Comparison of ENCODE assay signal across 1 cellular context in the genomic region with DNA sequence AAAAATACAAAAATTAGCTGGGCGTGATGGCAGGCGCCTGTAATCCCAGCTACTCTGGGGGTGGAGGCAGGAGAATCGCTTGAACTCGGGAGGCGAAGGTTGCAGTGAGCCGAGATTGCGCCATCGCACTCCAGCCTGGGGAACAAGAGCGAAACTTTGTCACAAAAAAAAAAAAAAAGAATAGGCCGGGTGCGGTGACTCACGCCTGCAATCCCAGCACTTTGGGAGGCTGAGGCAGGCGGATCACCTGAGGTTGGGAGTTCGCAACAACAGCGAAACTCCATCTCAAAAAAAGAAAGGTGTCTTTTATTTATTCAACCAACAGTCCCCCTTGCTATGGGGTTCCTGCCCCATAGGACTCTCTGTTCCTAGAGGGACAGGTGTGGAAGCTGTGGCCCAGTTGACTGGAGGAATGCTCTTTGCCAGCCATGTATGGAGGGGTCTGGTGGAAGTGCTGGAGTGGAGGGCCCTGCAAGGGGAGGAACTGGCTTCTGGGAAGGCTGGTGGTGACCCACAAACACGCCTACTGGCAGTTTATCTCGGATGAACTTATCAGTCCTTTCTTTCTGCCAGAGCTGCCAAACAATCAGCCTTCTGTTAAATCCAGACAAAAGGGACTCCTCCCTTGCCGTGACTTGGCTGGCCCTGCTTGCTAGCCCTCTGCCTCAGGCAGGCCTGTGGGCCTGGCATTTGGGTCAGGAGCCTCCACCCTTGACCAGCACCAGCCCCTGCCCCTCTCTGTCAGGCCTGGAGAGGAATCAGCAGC.
TF ChIP-seq lines count a peak whose summit lies in the region.

No MANE protein-coding gene starts in this region.

TF ChIP-seq in HepG2, 621 proteins besides CTCF, POLR2A, EP300 and RAD21 (continued from another document and continues in another):
- TF ChIP-seq, protein P1, sequence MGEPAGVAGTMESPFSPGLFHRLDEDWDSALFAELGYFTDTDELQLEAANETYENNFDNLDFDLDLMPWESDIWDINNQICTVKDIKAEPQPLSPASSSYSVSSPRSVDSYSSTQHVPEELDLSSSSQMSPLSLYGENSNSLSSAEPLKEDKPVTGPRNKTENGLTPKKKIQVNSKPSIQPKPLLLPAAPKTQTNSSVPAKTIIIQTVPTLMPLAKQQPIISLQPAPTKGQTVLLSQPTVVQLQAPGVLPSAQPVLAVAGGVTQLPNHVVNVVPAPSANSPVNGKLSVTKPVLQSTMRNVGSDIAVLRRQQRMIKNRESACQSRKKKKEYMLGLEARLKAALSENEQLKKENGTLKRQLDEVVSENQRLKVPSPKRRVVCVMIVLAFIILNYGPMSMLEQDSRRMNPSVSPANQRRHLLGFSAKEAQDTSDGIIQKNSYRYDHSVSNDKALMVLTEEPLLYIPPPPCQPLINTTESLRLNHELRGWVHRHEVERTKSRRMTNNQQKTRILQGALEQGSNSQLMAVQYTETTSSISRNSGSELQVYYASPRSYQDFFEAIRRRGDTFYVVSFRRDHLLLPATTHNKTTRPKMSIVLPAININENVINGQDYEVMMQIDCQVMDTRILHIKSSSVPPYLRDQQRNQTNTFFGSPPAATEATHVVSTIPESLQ (CRISPR knock-in tag; conservative IDR thresholded peaks at IDR 0.05) = no peak
- no peak for TF ChIP-seq RNF2 (conservative IDR thresholded peaks at IDR 0.05; ENCODE audit: low read depth)
- no peak for TF ChIP-seq KDM4B (CRISPR knock-in tag; IDR thresholded peaks at IDR 0.05)
- TF ChIP-seq, protein P2, sequence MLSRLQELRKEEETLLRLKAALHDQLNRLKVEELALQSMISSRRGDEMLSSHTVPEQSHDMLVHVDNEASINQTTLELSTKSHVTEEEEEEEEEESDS (CRISPR knock-in tag; IDR thresholded peaks at IDR 0.05; ENCODE audit: borderline replicate concordance) = no peak
- TF ChIP-seq ZNF431 (CRISPR knock-in tag; IDR thresholded peaks at IDR 0.05; ENCODE audit: borderline replicate concordance, low read depth) = no peak
- TF ChIP-seq PPARG (CRISPR knock-in tag; conservative IDR thresholded peaks at IDR 0.05) = no peak
- TF ChIP-seq, protein P3, sequence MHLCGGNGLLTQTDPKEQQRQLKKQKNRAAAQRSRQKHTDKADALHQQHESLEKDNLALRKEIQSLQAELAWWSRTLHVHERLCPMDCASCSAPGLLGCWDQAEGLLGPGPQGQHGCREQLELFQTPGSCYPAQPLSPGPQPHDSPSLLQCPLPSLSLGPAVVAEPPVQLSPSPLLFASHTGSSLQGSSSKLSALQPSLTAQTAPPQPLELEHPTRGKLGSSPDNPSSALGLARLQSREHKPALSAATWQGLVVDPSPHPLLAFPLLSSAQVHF (CRISPR knock-in tag; IDR thresholded peaks at IDR 0.05) = no peak
- no peak for TF ChIP-seq ZNF446 (CRISPR knock-in tag; IDR thresholded peaks at IDR 0.05)
- TF ChIP-seq NRL (CRISPR knock-in tag; IDR thresholded peaks at IDR 0.05; ENCODE audit: borderline replicate concordance) = no peak
- TF ChIP-seq, protein P4, sequence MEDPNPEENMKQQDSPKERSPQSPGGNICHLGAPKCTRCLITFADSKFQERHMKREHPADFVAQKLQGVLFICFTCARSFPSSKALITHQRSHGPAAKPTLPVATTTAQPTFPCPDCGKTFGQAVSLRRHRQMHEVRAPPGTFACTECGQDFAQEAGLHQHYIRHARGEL (CRISPR knock-in tag; IDR thresholded peaks at IDR 0.05) = no peak
- no peak for TF ChIP-seq GATAD1 (CRISPR knock-in tag; IDR thresholded peaks at IDR 0.05)
- TF ChIP-seq, protein P5, sequence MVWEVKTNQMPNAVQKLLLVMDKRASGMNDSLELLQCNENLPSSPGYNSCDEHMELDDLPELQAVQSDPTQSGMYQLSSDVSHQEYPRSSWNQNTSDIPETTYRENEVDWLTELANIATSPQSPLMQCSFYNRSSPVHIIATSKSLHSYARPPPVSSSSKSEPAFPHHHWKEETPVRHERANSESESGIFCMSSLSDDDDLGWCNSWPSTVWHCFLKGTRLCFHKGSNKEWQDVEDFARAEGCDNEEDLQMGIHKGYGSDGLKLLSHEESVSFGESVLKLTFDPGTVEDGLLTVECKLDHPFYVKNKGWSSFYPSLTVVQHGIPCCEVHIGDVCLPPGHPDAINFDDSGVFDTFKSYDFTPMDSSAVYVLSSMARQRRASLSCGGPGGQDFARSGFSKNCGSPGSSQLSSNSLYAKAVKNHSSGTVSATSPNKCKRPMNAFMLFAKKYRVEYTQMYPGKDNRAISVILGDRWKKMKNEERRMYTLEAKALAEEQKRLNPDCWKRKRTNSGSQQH (CRISPR knock-in tag; IDR thresholded peaks at IDR 0.05; ENCODE audit: low read depth) = no peak
- TF ChIP-seq NFIB (CRISPR knock-in tag; IDR thresholded peaks at IDR 0.05; ENCODE audit: borderline replicate concordance) = no peak
- TF ChIP-seq DMAP1 (CRISPR knock-in tag; IDR thresholded peaks at IDR 0.05) = no peak
- no peak for TF ChIP-seq KLF6 (CRISPR knock-in tag; IDR thresholded peaks at IDR 0.05)
- no peak for TF ChIP-seq ZNF12 (CRISPR knock-in tag; IDR thresholded peaks at IDR 0.05)
- TF ChIP-seq PAWR (CRISPR knock-in tag; IDR thresholded peaks at IDR 0.05; ENCODE audit: borderline replicate concordance) = no peak
- no peak for TF ChIP-seq GABPA (IDR thresholded peaks at IDR 0.05; ENCODE audit: low read depth, low read length)
- no peak for TF ChIP-seq GABPA (CRISPR knock-in tag; IDR thresholded peaks at IDR 0.05; ENCODE audit: low read depth)
- no peak for TF ChIP-seq ARID2 (CRISPR knock-in tag; IDR thresholded peaks at IDR 0.05; ENCODE audit: borderline replicate concordance)
- TF ChIP-seq NFYB (CRISPR knock-in tag; IDR thresholded peaks at IDR 0.05) = no peak
- TF ChIP-seq SMAD9 (CRISPR knock-in tag; IDR thresholded peaks at IDR 0.05) = 0 out of 2 replicates have a peak, but pooled peaks have one; percentile 66
- TF ChIP-seq ZNF644 (CRISPR knock-in tag; IDR thresholded peaks at IDR 0.05; ENCODE audit: low read depth) = peak; percentile 28; the same call in 1 of the 2 replicates
- no peak for TF ChIP-seq MED13 (CRISPR knock-in tag; IDR thresholded peaks at IDR 0.05)
- TF ChIP-seq ZNF83 (CRISPR knock-in tag; IDR thresholded peaks at IDR 0.05; ENCODE audit: borderline replicate concordance) = 0 out of 2 replicates have a peak, but pooled peaks have one; percentile 59
- no peak for TF ChIP-seq TBP (CRISPR knock-in tag; IDR thresholded peaks at IDR 0.05)
- no peak for TF ChIP-seq NFRKB (IDR thresholded peaks at IDR 0.05)
- TF ChIP-seq ZFP90 (CRISPR knock-in tag; IDR thresholded peaks at IDR 0.05; ENCODE audit: borderline replicate concordance) = 0 out of 2 replicates have a peak, but pooled peaks have one; percentile 43
- TF ChIP-seq ZNF569 (CRISPR knock-in tag; IDR thresholded peaks at IDR 0.05; ENCODE audit: borderline replicate concordance) = no peak
- peak; percentile 32; the same call in 1 of the 2 replicates for TF ChIP-seq ZNF317 (CRISPR knock-in tag; IDR thresholded peaks at IDR 0.05)
- TF ChIP-seq ZNF251 (CRISPR knock-in tag; IDR thresholded peaks at IDR 0.05) = no peak
- TF ChIP-seq, protein P6, sequence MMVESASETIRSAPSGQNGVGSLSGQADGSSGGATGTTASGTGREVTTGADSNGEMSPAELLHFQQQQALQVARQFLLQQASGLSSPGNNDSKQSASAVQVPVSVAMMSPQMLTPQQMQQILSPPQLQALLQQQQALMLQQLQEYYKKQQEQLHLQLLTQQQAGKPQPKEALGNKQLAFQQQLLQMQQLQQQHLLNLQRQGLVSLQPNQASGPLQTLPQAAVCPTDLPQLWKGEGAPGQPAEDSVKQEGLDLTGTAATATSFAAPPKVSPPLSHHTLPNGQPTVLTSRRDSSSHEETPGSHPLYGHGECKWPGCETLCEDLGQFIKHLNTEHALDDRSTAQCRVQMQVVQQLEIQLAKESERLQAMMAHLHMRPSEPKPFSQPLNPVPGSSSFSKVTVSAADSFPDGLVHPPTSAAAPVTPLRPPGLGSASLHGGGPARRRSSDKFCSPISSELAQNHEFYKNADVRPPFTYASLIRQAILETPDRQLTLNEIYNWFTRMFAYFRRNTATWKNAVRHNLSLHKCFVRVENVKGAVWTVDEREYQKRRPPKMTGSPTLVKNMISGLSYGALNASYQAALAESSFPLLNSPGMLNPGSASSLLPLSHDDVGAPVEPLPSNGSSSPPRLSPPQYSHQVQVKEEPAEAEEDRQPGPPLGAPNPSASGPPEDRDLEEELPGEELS (CRISPR knock-in tag; IDR thresholded peaks at IDR 0.05) = peak; percentile 29; the same call in 1 of the 2 replicates
- no peak for TF ChIP-seq ZNF451 (CRISPR knock-in tag; IDR thresholded peaks at IDR 0.05)
- no peak for TF ChIP-seq ETV6 (CRISPR knock-in tag; conservative IDR thresholded peaks at IDR 0.05)
- no peak for TF ChIP-seq CENPT (CRISPR knock-in tag; IDR thresholded peaks at IDR 0.05; ENCODE audit: low read depth)
- TF ChIP-seq CCDC6 (CRISPR knock-in tag; IDR thresholded peaks at IDR 0.05) = 0 out of 2 replicates have a peak, but pooled peaks have one; percentile 28
- TF ChIP-seq ZSCAN25 (CRISPR knock-in tag; IDR thresholded peaks at IDR 0.05) = peak; percentile 58; the same call in 1 of the 2 replicates
- no peak for TF ChIP-seq ZBTB3 (CRISPR knock-in tag; IDR thresholded peaks at IDR 0.05; ENCODE audit: borderline replicate concordance, low read depth)
- TF ChIP-seq FOXK1 (CRISPR knock-in tag; IDR thresholded peaks at IDR 0.05; ENCODE audit: borderline replicate concordance, low read depth) = no peak
- TF ChIP-seq ZNF124 (CRISPR knock-in tag; IDR thresholded peaks at IDR 0.05) = no peak
- TF ChIP-seq, protein P7, sequence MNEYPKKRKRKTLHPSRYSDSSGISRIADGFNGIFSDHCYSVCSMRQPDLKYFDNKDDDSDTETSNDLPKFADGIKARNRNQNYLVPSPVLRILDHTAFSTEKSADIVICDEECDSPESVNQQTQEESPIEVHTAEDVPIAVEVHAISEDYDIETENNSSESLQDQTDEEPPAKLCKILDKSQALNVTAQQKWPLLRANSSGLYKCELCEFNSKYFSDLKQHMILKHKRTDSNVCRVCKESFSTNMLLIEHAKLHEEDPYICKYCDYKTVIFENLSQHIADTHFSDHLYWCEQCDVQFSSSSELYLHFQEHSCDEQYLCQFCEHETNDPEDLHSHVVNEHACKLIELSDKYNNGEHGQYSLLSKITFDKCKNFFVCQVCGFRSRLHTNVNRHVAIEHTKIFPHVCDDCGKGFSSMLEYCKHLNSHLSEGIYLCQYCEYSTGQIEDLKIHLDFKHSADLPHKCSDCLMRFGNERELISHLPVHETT (CRISPR knock-in tag; conservative IDR thresholded peaks at IDR 0.05) = no peak; the same call in 1 of the 2 replicates
- TF ChIP-seq ZNF33B (CRISPR knock-in tag; IDR thresholded peaks at IDR 0.05) = no peak
- no peak for TF ChIP-seq ZBTB38 (CRISPR knock-in tag; IDR thresholded peaks at IDR 0.05)
- TF ChIP-seq, protein P8, sequence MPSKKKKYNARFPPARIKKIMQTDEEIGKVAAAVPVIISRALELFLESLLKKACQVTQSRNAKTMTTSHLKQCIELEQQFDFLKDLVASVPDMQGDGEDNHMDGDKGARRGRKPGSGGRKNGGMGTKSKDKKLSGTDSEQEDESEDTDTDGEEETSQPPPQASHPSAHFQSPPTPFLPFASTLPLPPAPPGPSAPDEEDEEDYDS (CRISPR knock-in tag; IDR thresholded peaks at IDR 0.05) = 0 out of 2 replicates have a peak, but pooled peaks have one; percentile 11
- peak; percentile 91 for TF ChIP-seq FOSL2 (CRISPR knock-in tag; IDR thresholded peaks at IDR 0.05)
- TF ChIP-seq ZNF607 (CRISPR knock-in tag; IDR thresholded peaks at IDR 0.05; ENCODE audit: borderline replicate concordance) = no peak
- no peak for TF ChIP-seq NR2C2 (CRISPR knock-in tag; IDR thresholded peaks at IDR 0.05; ENCODE audit: borderline replicate concordance)
- TF ChIP-seq, protein P9, sequence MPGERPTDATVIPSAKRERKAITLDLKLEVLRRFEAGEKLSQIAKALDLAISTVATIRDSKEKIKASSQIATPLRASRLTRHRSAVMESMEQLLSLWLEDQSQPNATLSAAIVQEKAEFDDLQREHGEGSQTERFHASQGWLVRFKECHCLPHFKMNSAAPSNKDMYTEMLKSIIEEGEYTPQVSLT (CRISPR knock-in tag; IDR thresholded peaks at IDR 0.05; ENCODE audit: borderline replicate concordance, low read depth) = no peak
- TF ChIP-seq ZNF570 (CRISPR knock-in tag; IDR thresholded peaks at IDR 0.05; ENCODE audit: borderline replicate concordance) = no peak
- TF ChIP-seq STAG1 (CRISPR knock-in tag; IDR thresholded peaks at IDR 0.05) = no peak
- TF ChIP-seq HOXA9 (CRISPR knock-in tag; IDR thresholded peaks at IDR 0.05; ENCODE audit: borderline replicate concordance) = no peak
- TF ChIP-seq MXI1 (IDR thresholded peaks at IDR 0.05; ENCODE audit: borderline replicate concordance, low read depth, low read length) = no peak
- TF ChIP-seq, protein P10, sequence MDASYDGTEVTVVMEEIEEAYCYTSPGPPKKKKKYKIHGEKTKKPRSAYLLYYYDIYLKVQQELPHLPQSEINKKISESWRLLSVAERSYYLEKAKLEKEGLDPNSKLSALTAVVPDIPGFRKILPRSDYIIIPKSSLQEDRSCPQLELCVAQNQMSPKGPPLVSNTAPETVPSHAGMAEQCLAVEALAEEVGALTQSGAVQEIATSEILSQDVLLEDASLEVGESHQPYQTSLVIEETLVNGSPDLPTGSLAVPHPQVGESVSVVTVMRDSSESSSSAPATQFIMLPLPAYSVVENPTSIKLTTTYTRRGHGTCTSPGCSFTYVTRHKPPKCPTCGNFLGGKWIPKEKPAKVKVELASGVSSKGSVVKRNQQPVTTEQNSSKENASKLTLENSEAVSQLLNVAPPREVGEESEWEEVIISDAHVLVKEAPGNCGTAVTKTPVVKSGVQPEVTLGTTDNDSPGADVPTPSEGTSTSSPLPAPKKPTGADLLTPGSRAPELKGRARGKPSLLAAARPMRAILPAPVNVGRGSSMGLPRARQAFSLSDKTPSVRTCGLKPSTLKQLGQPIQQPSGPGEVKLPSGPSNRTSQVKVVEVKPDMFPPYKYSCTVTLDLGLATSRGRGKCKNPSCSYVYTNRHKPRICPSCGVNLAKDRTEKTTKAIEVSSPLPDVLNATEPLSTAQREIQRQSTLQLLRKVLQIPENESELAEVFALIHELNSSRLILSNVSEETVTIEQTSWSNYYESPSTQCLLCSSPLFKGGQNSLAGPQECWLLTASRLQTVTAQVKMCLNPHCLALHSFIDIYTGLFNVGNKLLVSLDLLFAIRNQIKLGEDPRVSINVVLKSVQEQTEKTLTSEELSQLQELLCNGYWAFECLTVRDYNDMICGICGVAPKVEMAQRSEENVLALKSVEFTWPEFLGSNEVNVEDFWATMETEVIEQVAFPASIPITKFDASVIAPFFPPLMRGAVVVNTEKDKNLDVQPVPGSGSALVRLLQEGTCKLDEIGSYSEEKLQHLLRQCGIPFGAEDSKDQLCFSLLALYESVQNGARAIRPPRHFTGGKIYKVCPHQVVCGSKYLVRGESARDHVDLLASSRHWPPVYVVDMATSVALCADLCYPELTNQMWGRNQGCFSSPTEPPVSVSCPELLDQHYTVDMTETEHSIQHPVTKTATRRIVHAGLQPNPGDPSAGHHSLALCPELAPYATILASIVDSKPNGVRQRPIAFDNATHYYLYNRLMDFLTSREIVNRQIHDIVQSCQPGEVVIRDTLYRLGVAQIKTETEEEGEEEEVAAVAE (CRISPR knock-in tag; IDR thresholded peaks at IDR 0.05; ENCODE audit: borderline replicate concordance) = no peak
- TF ChIP-seq MXD4 (CRISPR knock-in tag; IDR thresholded peaks at IDR 0.05) = no peak
- no peak for TF ChIP-seq ZNF660 (CRISPR knock-in tag; IDR thresholded peaks at IDR 0.05; ENCODE audit: borderline replicate concordance, low read depth)
- no peak for TF ChIP-seq ZNF180 (CRISPR knock-in tag; IDR thresholded peaks at IDR 0.05; ENCODE audit: borderline replicate concordance, low read depth)
- no peak for TF ChIP-seq ASH2L (IDR thresholded peaks at IDR 0.05; ENCODE audit: insufficient read length, low read depth, low read length)
- TF ChIP-seq EZH2 (conservative IDR thresholded peaks at IDR 0.05; ENCODE audit: low read depth, low read length) = no peak
- TF ChIP-seq ZNF749 (CRISPR knock-in tag; IDR thresholded peaks at IDR 0.05; ENCODE audit: borderline replicate concordance) = 0 out of 2 replicates have a peak, but pooled peaks have one; percentile 29
